Comparison of ENCODE assay signal across 1 cellular context in the genomic region with DNA sequence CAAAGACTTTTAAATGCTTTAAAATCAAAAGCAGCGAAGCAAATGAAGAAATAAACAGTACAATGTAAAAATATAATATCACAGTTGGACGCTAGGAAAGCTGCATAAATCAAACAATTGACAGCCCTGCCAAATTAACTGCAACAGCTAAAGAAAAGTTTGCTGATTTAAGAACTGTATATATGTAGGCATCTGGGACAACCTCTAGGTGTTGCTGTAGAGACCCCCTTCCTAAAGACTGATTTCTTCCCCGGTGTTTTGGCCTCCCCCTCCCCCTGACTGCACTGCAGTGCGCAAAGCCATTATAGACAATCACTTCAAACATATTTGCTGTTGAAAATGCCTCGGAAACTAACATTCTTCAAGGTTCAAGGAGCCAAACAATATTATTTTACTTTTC.
TF ChIP-seq lines count a peak whose summit lies in the region.

No MANE protein-coding gene starts in this region.

TF ChIP-seq in HepG2, 621 proteins besides CTCF, POLR2A, EP300 and RAD21:
- TF ChIP-seq ZNF33A (CRISPR knock-in tag; IDR thresholded peaks at IDR 0.05; ENCODE audit: borderline replicate concordance) (no peak), SALL1 (CRISPR knock-in tag; IDR thresholded peaks at IDR 0.05) (no peak), ZNF230 (CRISPR knock-in tag; IDR thresholded peaks at IDR 0.05) (no peak), ZNF431 (CRISPR knock-in tag; IDR thresholded peaks at IDR 0.05; ENCODE audit: borderline replicate concordance, low read depth) (no peak), PRPF4 (IDR thresholded peaks at IDR 0.05; ENCODE audit: low read depth, low read length, poor library complexity, severe bottlenecking) (no peak), IRF2 (CRISPR knock-in tag; IDR thresholded peaks at IDR 0.05) (no peak)
- TF ChIP-seq, protein P1, sequence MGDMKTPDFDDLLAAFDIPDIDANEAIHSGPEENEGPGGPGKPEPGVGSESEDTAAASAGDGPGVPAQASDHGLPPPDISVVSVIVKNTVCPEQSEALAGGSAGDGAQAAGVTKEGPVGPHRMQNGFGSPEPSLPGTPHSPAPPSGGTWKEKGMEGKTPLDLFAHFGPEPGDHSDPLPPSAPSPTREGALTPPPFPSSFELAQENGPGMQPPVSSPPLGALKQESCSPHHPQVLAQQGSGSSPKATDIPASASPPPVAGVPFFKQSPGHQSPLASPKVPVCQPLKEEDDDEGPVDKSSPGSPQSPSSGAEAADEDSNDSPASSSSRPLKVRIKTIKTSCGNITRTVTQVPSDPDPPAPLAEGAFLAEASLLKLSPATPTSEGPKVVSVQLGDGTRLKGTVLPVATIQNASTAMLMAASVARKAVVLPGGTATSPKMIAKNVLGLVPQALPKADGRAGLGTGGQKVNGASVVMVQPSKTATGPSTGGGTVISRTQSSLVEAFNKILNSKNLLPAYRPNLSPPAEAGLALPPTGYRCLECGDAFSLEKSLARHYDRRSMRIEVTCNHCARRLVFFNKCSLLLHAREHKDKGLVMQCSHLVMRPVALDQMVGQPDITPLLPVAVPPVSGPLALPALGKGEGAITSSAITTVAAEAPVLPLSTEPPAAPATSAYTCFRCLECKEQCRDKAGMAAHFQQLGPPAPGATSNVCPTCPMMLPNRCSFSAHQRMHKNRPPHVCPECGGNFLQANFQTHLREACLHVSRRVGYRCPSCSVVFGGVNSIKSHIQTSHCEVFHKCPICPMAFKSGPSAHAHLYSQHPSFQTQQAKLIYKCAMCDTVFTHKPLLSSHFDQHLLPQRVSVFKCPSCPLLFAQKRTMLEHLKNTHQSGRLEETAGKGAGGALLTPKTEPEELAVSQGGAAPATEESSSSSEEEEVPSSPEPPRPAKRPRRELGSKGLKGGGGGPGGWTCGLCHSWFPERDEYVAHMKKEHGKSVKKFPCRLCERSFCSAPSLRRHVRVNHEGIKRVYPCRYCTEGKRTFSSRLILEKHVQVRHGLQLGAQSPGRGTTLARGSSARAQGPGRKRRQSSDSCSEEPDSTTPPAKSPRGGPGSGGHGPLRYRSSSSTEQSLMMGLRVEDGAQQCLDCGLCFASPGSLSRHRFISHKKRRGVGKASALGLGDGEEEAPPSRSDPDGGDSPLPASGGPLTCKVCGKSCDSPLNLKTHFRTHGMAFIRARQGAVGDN (CRISPR knock-in tag; IDR thresholded peaks at IDR 0.05), result no peak
